In genomic region chr5:147170603-147171002, GRCh38 we compare ENCODE assay signal across 13 cellular contexts.
DNase-seq lines count a peak whose midpoint lies in the region; ATAC-seq, FAIRE-seq and TF ChIP-seq lines count a peak whose summit lies in the region.
"Had no signal": no experiment of that assay in that cellular context is flagged by ENCODE, and none has a peak within 500 bp of the region (broad histone marks: within the 10 kb centered on the region; RNA-seq: fewer than 3 reads in every experiment).

No MANE protein-coding gene starts in this region.

- no peaks in the 10 kb centered on the region for H3K9me3 ChIP-seq in small intestine (ENCODE audit: control insufficient read depth, low read depth)
- H3K9me3 ChIP-seq in stomach, result no peaks in the 10 kb centered on the region
- H3K9me3 ChIP-seq in upper lobe of right lung, result no peaks in the 10 kb centered on the region
- H3K9me3 ChIP-seq: sigmoid colon had no signal

- no peak for TF ChIP-seq POLR2A in stomach (IDR thresholded peaks at IDR 0.05)

- TF ChIP-seq CTCF in stomach (IDR thresholded peaks at IDR 0.05), result no peak
- no peak for TF ChIP-seq CTCF in upper lobe of right lung (IDR thresholded peaks at IDR 0.05)

- H3K27me3 ChIP-seq in small intestine (ENCODE audit: control insufficient read depth in 2 of 2, insufficient read depth in 2 of 2, low read length in 2 of 2), result no peaks in the 10 kb centered on the region
- no peaks in the 10 kb centered on the region for H3K27me3 ChIP-seq in stomach
- no peaks in the 10 kb centered on the region for H3K27me3 ChIP-seq in upper lobe of right lung
- H3K27me3 ChIP-seq: sigmoid colon had no signal

- no peaks in the 10 kb centered on the region for H3K36me3 ChIP-seq in small intestine (ENCODE audit: control insufficient read depth in 2 of 2, insufficient read depth in 2 of 2, low read length in 2 of 2)
- H3K36me3 ChIP-seq in stomach, result no peaks in the 10 kb centered on the region
- H3K36me3 ChIP-seq in upper lobe of right lung, result no peaks in the 10 kb centered on the region
- H3K36me3 ChIP-seq: sigmoid colon had no signal

- peak overlapping the region in 1 of 2 donors; percentile 48 for H3K27ac ChIP-seq in small intestine (ENCODE audit: low read depth in 1 of 2, low read length in 1 of 2)
- H3K27ac ChIP-seq in stomach, result no peak overlapping the region
- no peak overlapping the region for H3K27ac ChIP-seq in upper lobe of right lung
- H3K27ac ChIP-seq: sigmoid colon had no signal

- H3K4me1 Mint-ChIP-seq in activated CD8-positive, alpha-beta memory T cell treated with anti-CD3 and anti-CD28 coated beads, Interleukin-2, amount 10 ng/mL, durations not matched to agents 7 days and 5 days, result peaks cover 2% of the 10 kb centered on the region

- CTCF ChIA-PET in activated CD8-positive, alpha-beta memory T cell treated with anti-CD3 and anti-CD28 coated beads, Interleukin-2, amount 10 ng/mL, durations not matched to agents 7 days and 5 days (lab: Charles Lee), result no interaction called here

- intact Hi-C loops in stomach (cut with DNase I; ENCODE audit: low total_unique reads), result no loop called here
- intact Hi-C loops in upper lobe of right lung (cut with DNase I), result no loop called here

- H3K27me3 Mint-ChIP-seq in activated CD8-positive, alpha-beta memory T cell treated with anti-CD3 and anti-CD28 coated beads, Interleukin-2, amount 10 ng/mL, durations not matched to agents 7 days and 5 days, result no peaks in the 10 kb centered on the region
- H3K27me3 Mint-ChIP-seq: activated naive CD8-positive, alpha-beta T cell treated with anti-CD3 and anti-CD28 coated beads, Interleukin-2, amount 10 ng/mL, durations not matched to agents 7 days and 5 days had no signal

- WGBS in small intestine, 3 donors, result 13 to 41% (median 28%) methylated on average over 4 of the region's 4 CpGs
- 36 to 64% (median 51%) methylated on average over 4 of the region's 4 CpGs for WGBS in stomach, 5 donors

- no peak overlapping the region for H3K4me3 Mint-ChIP-seq in activated CD8-positive, alpha-beta memory T cell treated with anti-CD3 and anti-CD28 coated beads, Interleukin-2, amount 10 ng/mL, durations not matched to agents 7 days and 5 days
- H3K4me3 Mint-ChIP-seq: activated naive CD8-positive, alpha-beta T cell treated with anti-CD3 and anti-CD28 coated beads, Interleukin-2, amount 10 ng/mL, durations not matched to agents 7 days and 5 days had no signal

- DNase-seq in NCI-H526 treated with DMSO at 0.1 percent for 48 hours (lab: John Stamatoyannopoulos, UW) (peak; percentile 17), small intestine (peak; percentile 83), CD1c-positive myeloid dendritic cell (ENCODE audit: extremely low spot score) (no peak), stomach (no peak), upper lobe of right lung (no peak)
- DNase-seq in activated CD8-positive, alpha-beta memory T cell treated with anti-CD3 and anti-CD28 coated beads, Interleukin-2, amount 10 ng/mL, durations not matched to agents 7 days and 5 days, result no peak
- DNase-seq: activated naive CD8-positive, alpha-beta T cell treated with anti-CD3 and anti-CD28 coated beads, Interleukin-2, amount 10 ng/mL, durations not matched to agents 7 days and 5 days; DMS 273 treated with DMSO at 0.1 percent for 48 hours; erythroblast; GOT3; sigmoid colon had no signal

- no peak for TF ChIP-seq EP300 in stomach (IDR thresholded peaks at IDR 0.05)

- no peaks in the 10 kb centered on the region for H3K36me3 Mint-ChIP-seq in activated CD8-positive, alpha-beta memory T cell treated with anti-CD3 and anti-CD28 coated beads, Interleukin-2, amount 10 ng/mL, durations not matched to agents 7 days and 5 days
- H3K36me3 Mint-ChIP-seq: activated naive CD8-positive, alpha-beta T cell treated with anti-CD3 and anti-CD28 coated beads, Interleukin-2, amount 10 ng/mL, durations not matched to agents 7 days and 5 days had no signal

- H3K4me3 ChIP-seq in small intestine (ENCODE audit: low read depth in 1 of 2, low read length in 2 of 2) (no peak overlapping the region), stomach (no peak overlapping the region), upper lobe of right lung (no peak overlapping the region)
- H3K4me3 ChIP-seq: sigmoid colon had no signal

- peak; percentile 62 for ATAC-seq in GM19351 (IDR thresholded peaks at IDR 0.05; ENCODE audit: unreplicated experiment)
- peak; percentile 53 for ATAC-seq in HG03064 (IDR thresholded peaks at IDR 0.05; ENCODE audit: low read depth, unreplicated experiment)
- no peak for ATAC-seq in activated CD8-positive, alpha-beta memory T cell treated with anti-CD3 and anti-CD28 coated beads, Interleukin-2, amount 10 ng/mL, durations not matched to agents 7 days and 5 days
- no peak for ATAC-seq in upper lobe of right lung

- H3K27ac Mint-ChIP-seq in activated CD8-positive, alpha-beta memory T cell treated with anti-CD3 and anti-CD28 coated beads, Interleukin-2, amount 10 ng/mL, durations not matched to agents 7 days and 5 days, result no peak overlapping the region
- H3K27ac Mint-ChIP-seq: activated naive CD8-positive, alpha-beta T cell treated with anti-CD3 and anti-CD28 coated beads, Interleukin-2, amount 10 ng/mL, durations not matched to agents 7 days and 5 days had no signal

- FAIRE-seq in small intestine (lab: Jason Lieb, UNC), result no peak

- no peaks in the 10 kb centered on the region for H3K9me3 Mint-ChIP-seq in activated CD8-positive, alpha-beta memory T cell treated with anti-CD3 and anti-CD28 coated beads, Interleukin-2, amount 10 ng/mL, durations not matched to agents 7 days and 5 days (ENCODE audit: low read depth)
- H3K9me3 Mint-ChIP-seq: activated naive CD8-positive, alpha-beta T cell treated with anti-CD3 and anti-CD28 coated beads, Interleukin-2, amount 10 ng/mL, durations not matched to agents 7 days and 5 days had no signal

- peaks cover 10 to 12% of the 10 kb centered on the region in 2 donors for H3K4me1 ChIP-seq in small intestine (ENCODE audit: control insufficient read depth in 2 of 2, insufficient read depth in 1 of 2, low read depth in 1 of 2, low read length in 1 of 2)
- peaks cover 0 to 7% (median 0%) of the 10 kb centered on the region in 4 donors for H3K4me1 ChIP-seq in stomach
- peaks cover 2% of the 10 kb centered on the region for H3K4me1 ChIP-seq in upper lobe of right lung
- H3K4me1 ChIP-seq: sigmoid colon had no signal

Comparison
In these comparisons a context has a peak if more than half of its experiments do, and no peak if none do; other contexts are left out.
1. ATAC-seq: peak in GM19351 (single experiment) and HG03064 (single experiment); none in activated CD8-positive, alpha-beta memory T cell treated with anti-CD3 and anti-CD28 coated beads, Interleukin-2, amount 10 ng/mL, durations not matched to agents 7 days and 5 days (single experiment) and upper lobe of right lung (single experiment).
2. DNase-seq: peak in NCI-H526 treated with DMSO at 0.1 percent for 48 hours (single experiment) and small intestine (single experiment); none in activated CD8-positive, alpha-beta memory T cell treated with anti-CD3 and anti-CD28 coated beads, Interleukin-2, amount 10 ng/mL, durations not matched to agents 7 days and 5 days (single experiment), CD1c-positive myeloid dendritic cell (single experiment), stomach (single experiment) and upper lobe of right lung (single experiment).